Comparison of ENCODE assay signal across 17 cellular contexts in the genomic region with DNA sequence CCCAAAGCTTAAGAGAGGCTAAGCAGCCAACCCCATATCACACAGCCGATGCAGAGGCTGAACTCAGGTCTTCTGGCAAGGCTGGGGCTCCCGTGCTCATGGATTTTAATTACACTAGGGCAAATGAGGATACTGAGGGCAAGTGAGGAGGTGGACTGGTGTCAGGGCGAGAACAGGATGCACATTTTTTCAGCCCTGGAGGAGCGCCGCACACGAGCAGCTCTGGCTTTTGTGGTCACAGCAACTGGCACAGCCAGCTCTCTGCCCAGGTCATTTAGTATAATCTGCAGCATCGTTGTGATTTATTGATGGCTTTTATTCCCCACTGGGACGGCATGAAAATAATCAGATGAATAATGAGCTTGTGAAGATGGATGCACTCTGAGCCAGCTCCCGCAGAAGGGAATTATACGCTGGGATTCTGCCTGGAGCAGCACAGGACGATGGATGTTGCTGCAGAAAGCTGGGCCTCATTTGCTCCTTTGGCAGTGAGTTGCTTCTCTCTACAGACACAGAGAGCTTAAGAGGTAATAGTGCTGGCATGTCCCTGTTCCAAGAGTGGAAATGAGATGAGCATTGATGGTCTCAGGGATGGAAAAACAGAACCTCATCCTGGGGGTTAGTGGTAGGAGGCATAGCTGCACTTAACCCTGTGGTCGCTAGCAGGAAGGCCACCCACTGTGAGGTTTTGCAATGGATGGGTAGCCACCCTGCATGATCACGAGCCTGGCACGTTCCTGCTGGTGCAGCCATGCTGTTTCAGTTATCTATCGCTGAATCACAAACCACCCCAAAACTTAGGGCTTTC.
A peak's percentile ranks its signal among the peaks of the same experiment; 100 is the strongest.
DNase-seq lines count a peak whose midpoint lies in the region; ATAC-seq and TF ChIP-seq lines count a peak whose summit lies in the region.
"Had no signal": no experiment of that assay in that cellular context is flagged by ENCODE, and none has a peak within 500 bp of the region (broad histone marks: within the 10 kb centered on the region; RNA-seq: fewer than 3 reads in every experiment).

No MANE protein-coding gene starts in this region.

- no peaks in the 10 kb centered on the region for H3K36me3 ChIP-seq in osteoblast (ENCODE audit: insufficient read depth, low read length)
- H3K36me3 ChIP-seq: gastroesophageal sphincter, sigmoid colon had no signal

- no peak overlapping the region for H3K4me3 ChIP-seq in astrocyte of the spinal cord (ENCODE audit: low read depth, low read length)
- H3K4me3 ChIP-seq in osteoblast (ENCODE audit: insufficient read depth, low read length), result no peak overlapping the region
- H3K4me3 ChIP-seq: dorsolateral prefrontal cortex, gastroesophageal sphincter, sigmoid colon had no signal

- in situ Hi-C loops in astrocyte of the spinal cord (cut with HindIII; ENCODE audit: low sequenced_read_pairs), result no loop called here

- H3K9me3 ChIP-seq in osteoblast (ENCODE audit: low read depth, low read length), result no peaks in the 10 kb centered on the region

- H4K20me1 ChIP-seq in osteoblast (ENCODE audit: insufficient read depth, low read length), result peaks cover 3% of the 10 kb centered on the region

- H3K4me1 ChIP-seq in osteoblast (ENCODE audit: insufficient read depth, low read length), result peaks cover 12% of the 10 kb centered on the region
- H3K4me1 ChIP-seq: gastroesophageal sphincter had no signal

- no peak overlapping the region for H3K27ac ChIP-seq in osteoblast (ENCODE audit: low read depth, low read length)
- H3K27ac ChIP-seq: dorsolateral prefrontal cortex, gastroesophageal sphincter, sigmoid colon had no signal

- DNase-seq in GDM1 (lab: John Stamatoyannopoulos, UW) (peak; percentile 35), NCI-H1417 treated with DMSO at 0.1 percent for 48 hours (lab: John Stamatoyannopoulos, UW) (peak; percentile 42), astrocyte of the spinal cord (ENCODE audit: low read depth, low spot score) (peak; percentile 76), osteoblast (ENCODE audit: insufficient read length, low spot score, missing footprints) (no peak), NCI-H524 treated with DMSO at 0.1 percent for 48 hours (lab: John Stamatoyannopoulos, UW) (no peak)
- no peak for DNase-seq in activated CD4-positive, CD25-positive, alpha-beta regulatory T cell (lab: John Stamatoyannopoulos, UW)
- DNase-seq: activated B cell treated with CpG ODN at 0.5 μM for 24 hours; activated CD8-positive, alpha-beta memory T cell treated with anti-CD3 and anti-CD28 coated beads, Interleukin-2, amount 50 U/mL, for 48 hours; dorsolateral prefrontal cortex; kidney glomerular epithelial cell; NCI-H1105; SHP77 treated with DMSO at 0.1 percent for 48 hours; sigmoid colon; substantia nigra had no signal

- no peak overlapping the region for H2AFZ ChIP-seq in osteoblast (ENCODE audit: low read length)

- ATAC-seq in HG03108 (IDR thresholded peaks at IDR 0.05; ENCODE audit: unreplicated experiment) (no peak), GM19023 (IDR thresholded peaks at IDR 0.05; ENCODE audit: unreplicated experiment) (no peak)
- ATAC-seq: gastroesophageal sphincter had no signal

- no peaks in the 10 kb centered on the region for H3K27me3 ChIP-seq in osteoblast (ENCODE audit: insufficient read depth, low read length)
- H3K27me3 ChIP-seq: gastroesophageal sphincter, sigmoid colon had no signal

- H3K79me2 ChIP-seq in osteoblast (ENCODE audit: insufficient read depth, low read length), result no peaks in the 10 kb centered on the region

- peak overlapping the region; percentile 25 for H3K4me2 ChIP-seq in osteoblast (ENCODE audit: insufficient read depth, low read length)

- no peak for TF ChIP-seq CTCF in astrocyte of the spinal cord (IDR thresholded peaks at IDR 0.05; ENCODE audit: low read depth, low read length)
- no peak for TF ChIP-seq CTCF in osteoblast (IDR thresholded peaks at IDR 0.05; ENCODE audit: extremely low read depth, low read depth, low read length)

Comparison
In these comparisons a context has a peak if more than half of its experiments do, and no peak if none do; other contexts are left out.
1. DNase-seq: peak in GDM1 (single experiment), NCI-H1417 treated with DMSO at 0.1 percent for 48 hours (single experiment) and astrocyte of the spinal cord (single experiment); none in osteoblast (single experiment), NCI-H524 treated with DMSO at 0.1 percent for 48 hours (single experiment) and activated CD4-positive, CD25-positive, alpha-beta regulatory T cell (0 of 4).